1 cellular context compared by ENCODE assay signal in the genomic region with DNA sequence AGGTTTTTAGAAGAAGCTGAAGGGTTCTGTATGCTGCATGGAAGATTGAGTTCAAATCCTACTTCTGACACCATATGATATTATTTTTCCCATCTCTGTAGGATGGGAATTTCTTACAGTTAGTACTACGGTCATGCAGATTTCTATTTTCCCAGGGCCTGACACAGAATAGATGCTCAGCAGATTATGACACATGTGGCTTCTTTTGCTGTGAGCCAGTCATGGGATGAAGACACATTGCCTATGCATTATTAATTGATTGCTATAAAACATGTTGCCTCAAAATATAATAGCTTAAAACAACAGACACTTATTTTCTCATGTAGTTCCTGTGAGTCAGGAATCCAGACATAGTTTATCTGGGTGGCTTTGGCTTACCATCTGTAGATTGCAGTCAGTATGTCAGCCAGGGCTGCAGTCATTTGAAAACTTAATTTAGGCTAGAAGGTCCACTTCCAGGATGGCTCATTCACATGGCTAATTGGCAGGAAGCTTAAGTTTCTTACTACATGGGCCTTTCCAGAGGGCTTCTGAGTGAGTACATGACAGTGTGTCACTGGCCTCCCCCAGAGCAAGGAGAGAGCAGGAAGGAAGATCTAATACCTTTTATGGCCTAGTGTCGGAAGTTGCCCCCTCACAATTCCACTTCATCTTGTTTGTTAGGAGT.
TF ChIP-seq lines count a peak whose summit lies in the region.

No MANE protein-coding gene starts in this region.

TF ChIP-seq in K562, 482 proteins besides CTCF, POLR2A, EP300 and RAD21 (continued from another document and continues in another):
- TF ChIP-seq, protein P1, sequence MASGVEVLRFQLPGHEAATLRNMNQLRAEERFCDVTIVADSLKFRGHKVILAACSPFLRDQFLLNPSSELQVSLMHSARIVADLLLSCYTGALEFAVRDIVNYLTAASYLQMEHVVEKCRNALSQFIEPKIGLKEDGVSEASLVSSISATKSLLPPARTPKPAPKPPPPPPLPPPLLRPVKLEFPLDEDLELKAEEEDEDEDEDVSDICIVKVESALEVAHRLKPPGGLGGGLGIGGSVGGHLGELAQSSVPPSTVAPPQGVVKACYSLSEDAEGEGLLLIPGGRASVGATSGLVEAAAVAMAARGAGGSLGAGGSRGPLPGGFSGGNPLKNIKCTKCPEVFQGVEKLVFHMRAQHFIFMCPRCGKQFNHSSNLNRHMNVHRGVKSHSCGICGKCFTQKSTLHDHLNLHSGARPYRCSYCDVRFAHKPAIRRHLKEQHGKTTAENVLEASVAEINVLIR (CRISPR knock-in tag; IDR thresholded peaks at IDR 0.05) = no peak
- peak; percentile 90 for TF ChIP-seq JUND (IDR thresholded peaks at IDR 0.05; ENCODE audit: borderline replicate concordance, low read depth, low read length)
- TF ChIP-seq JUND (tag; IDR thresholded peaks at IDR 0.05; ENCODE audit: borderline replicate concordance, low read depth, low read length) = peak; percentile 68; the same call in 2 of the 3 replicates
- TF ChIP-seq, protein P2, sequence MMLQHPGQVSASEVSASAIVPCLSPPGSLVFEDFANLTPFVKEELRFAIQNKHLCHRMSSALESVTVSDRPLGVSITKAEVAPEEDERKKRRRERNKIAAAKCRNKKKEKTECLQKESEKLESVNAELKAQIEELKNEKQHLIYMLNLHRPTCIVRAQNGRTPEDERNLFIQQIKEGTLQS (IDR thresholded peaks at IDR 0.05) = peak; percentile 60
- TF ChIP-seq, protein P2 (CRISPR knock-in tag; conservative IDR thresholded peaks at IDR 0.05) = no peak
- TF ChIP-seq, protein P3, sequence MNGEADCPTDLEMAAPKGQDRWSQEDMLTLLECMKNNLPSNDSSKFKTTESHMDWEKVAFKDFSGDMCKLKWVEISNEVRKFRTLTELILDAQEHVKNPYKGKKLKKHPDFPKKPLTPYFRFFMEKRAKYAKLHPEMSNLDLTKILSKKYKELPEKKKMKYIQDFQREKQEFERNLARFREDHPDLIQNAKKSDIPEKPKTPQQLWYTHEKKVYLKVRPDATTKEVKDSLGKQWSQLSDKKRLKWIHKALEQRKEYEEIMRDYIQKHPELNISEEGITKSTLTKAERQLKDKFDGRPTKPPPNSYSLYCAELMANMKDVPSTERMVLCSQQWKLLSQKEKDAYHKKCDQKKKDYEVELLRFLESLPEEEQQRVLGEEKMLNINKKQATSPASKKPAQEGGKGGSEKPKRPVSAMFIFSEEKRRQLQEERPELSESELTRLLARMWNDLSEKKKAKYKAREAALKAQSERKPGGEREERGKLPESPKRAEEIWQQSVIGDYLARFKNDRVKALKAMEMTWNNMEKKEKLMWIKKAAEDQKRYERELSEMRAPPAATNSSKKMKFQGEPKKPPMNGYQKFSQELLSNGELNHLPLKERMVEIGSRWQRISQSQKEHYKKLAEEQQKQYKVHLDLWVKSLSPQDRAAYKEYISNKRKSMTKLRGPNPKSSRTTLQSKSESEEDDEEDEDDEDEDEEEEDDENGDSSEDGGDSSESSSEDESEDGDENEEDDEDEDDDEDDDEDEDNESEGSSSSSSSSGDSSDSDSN (IDR thresholded peaks at IDR 0.05; ENCODE audit: borderline replicate concordance in 1 of 2, low read depth in 2 of 2, low read length in 2 of 2) = 0 out of 4 replicates have a peak, but pooled peaks of 1 of the 2 experiments have one; percentile 53
- TF ChIP-seq MAZ (CRISPR knock-in tag; conservative IDR thresholded peaks at IDR 0.05 in 1 of 2, IDR thresholded peaks at IDR 0.05 in 1 of 2) = 0 out of 4 replicates have a peak, but pooled peaks of 1 of the 2 experiments have one; percentile 26
- TF ChIP-seq, protein P4, sequence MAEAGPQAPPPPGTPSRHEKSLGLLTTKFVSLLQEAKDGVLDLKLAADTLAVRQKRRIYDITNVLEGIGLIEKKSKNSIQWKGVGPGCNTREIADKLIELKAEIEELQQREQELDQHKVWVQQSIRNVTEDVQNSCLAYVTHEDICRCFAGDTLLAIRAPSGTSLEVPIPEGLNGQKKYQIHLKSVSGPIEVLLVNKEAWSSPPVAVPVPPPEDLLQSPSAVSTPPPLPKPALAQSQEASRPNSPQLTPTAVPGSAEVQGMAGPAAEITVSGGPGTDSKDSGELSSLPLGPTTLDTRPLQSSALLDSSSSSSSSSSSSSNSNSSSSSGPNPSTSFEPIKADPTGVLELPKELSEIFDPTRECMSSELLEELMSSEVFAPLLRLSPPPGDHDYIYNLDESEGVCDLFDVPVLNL (CRISPR knock-in tag; IDR thresholded peaks at IDR 0.05; ENCODE audit: low read depth) = no peak
- peak in 1 of 2 experiments; percentile 22; a peak in 1 of 4 replicates for TF ChIP-seq HDAC1 (IDR thresholded peaks at IDR 0.05)
- TF ChIP-seq, protein P5, sequence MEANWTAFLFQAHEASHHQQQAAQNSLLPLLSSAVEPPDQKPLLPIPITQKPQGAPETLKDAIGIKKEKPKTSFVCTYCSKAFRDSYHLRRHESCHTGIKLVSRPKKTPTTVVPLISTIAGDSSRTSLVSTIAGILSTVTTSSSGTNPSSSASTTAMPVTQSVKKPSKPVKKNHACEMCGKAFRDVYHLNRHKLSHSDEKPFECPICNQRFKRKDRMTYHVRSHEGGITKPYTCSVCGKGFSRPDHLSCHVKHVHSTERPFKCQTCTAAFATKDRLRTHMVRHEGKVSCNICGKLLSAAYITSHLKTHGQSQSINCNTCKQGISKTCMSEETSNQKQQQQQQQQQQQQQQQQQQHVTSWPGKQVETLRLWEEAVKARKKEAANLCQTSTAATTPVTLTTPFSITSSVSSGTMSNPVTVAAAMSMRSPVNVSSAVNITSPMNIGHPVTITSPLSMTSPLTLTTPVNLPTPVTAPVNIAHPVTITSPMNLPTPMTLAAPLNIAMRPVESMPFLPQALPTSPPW (CRISPR knock-in tag; IDR thresholded peaks at IDR 0.05) = peak; percentile 63; the same call in 1 of the 2 replicates
- TF ChIP-seq, protein P6, sequence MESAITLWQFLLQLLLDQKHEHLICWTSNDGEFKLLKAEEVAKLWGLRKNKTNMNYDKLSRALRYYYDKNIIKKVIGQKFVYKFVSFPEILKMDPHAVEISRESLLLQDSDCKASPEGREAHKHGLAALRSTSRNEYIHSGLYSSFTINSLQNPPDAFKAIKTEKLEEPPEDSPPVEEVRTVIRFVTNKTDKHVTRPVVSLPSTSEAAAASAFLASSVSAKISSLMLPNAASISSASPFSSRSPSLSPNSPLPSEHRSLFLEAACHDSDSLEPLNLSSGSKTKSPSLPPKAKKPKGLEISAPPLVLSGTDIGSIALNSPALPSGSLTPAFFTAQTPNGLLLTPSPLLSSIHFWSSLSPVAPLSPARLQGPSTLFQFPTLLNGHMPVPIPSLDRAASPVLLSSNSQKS (CRISPR knock-in tag; IDR thresholded peaks at IDR 0.05) = no peak
- no peak for TF ChIP-seq SAP30 (IDR thresholded peaks at IDR 0.05; ENCODE audit: borderline replicate concordance, insufficient read depth, low read depth, low read length, poor library complexity, severe bottlenecking)
- TF ChIP-seq FOXK2 (conservative IDR thresholded peaks at IDR 0.05 in 1 of 2, IDR thresholded peaks at IDR 0.05 in 1 of 2; ENCODE audit: low read depth in 2 of 2) = no peak
- no peak for TF ChIP-seq CHD2 (IDR thresholded peaks at IDR 0.05; ENCODE audit: low read depth, low read length)
- TF ChIP-seq, protein P7, sequence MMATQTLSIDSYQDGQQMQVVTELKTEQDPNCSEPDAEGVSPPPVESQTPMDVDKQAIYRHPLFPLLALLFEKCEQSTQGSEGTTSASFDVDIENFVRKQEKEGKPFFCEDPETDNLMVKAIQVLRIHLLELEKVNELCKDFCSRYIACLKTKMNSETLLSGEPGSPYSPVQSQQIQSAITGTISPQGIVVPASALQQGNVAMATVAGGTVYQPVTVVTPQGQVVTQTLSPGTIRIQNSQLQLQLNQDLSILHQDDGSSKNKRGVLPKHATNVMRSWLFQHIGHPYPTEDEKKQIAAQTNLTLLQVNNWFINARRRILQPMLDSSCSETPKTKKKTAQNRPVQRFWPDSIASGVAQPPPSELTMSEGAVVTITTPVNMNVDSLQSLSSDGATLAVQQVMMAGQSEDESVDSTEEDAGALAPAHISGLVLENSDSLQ (IDR thresholded peaks at IDR 0.05) = peak; percentile 41; the same call in 1 of the 2 replicates
- TF ChIP-seq ARID1B (IDR thresholded peaks at IDR 0.05) = peak; percentile 61; the same call in 1 of the 2 replicates
- no peak for TF ChIP-seq ZBTB7A (IDR thresholded peaks at IDR 0.05; ENCODE audit: borderline replicate concordance, control insufficient read depth, low read depth, low read length)
- no peak for TF ChIP-seq ILF3 (IDR thresholded peaks at IDR 0.05; ENCODE audit: borderline replicate concordance)
- TF ChIP-seq RNF2 (IDR thresholded peaks at IDR 0.05) = 0 out of 2 replicates have a peak, but pooled peaks have one; percentile 11
- TF ChIP-seq TAF9B (IDR thresholded peaks at IDR 0.05; ENCODE audit: partially characterized antibody) = peak; percentile 29
- TF ChIP-seq, protein P8, sequence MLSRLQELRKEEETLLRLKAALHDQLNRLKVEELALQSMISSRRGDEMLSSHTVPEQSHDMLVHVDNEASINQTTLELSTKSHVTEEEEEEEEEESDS (CRISPR knock-in tag; IDR thresholded peaks at IDR 0.05) = no peak
- no peak for TF ChIP-seq ZNF224 (CRISPR knock-in tag; IDR thresholded peaks at IDR 0.05)
- TF ChIP-seq, protein P9, sequence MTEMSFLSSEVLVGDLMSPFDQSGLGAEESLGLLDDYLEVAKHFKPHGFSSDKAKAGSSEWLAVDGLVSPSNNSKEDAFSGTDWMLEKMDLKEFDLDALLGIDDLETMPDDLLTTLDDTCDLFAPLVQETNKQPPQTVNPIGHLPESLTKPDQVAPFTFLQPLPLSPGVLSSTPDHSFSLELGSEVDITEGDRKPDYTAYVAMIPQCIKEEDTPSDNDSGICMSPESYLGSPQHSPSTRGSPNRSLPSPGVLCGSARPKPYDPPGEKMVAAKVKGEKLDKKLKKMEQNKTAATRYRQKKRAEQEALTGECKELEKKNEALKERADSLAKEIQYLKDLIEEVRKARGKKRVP (CRISPR knock-in tag; IDR thresholded peaks at IDR 0.05) = no peak
- TF ChIP-seq, protein P10, sequence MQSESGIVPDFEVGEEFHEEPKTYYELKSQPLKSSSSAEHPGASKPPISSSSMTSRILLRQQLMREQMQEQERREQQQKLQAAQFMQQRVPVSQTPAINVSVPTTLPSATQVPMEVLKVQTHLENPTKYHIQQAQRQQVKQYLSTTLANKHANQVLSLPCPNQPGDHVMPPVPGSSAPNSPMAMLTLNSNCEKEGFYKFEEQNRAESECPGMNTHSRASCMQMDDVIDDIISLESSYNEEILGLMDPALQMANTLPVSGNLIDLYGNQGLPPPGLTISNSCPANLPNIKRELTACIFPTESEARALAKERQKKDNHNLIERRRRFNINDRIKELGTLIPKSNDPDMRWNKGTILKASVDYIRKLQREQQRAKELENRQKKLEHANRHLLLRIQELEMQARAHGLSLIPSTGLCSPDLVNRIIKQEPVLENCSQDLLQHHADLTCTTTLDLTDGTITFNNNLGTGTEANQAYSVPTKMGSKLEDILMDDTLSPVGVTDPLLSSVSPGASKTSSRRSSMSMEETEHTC (IDR thresholded peaks at IDR 0.05) = no peak
- no peak for TF ChIP-seq ZNF133 (CRISPR knock-in tag; IDR thresholded peaks at IDR 0.05)
- no peak for TF ChIP-seq SPI1 (IDR thresholded peaks at IDR 0.05; ENCODE audit: borderline replicate concordance, low read depth, low read length)
- TF ChIP-seq SUPT5H (IDR thresholded peaks at IDR 0.05) = no peak
- TF ChIP-seq, protein P11, sequence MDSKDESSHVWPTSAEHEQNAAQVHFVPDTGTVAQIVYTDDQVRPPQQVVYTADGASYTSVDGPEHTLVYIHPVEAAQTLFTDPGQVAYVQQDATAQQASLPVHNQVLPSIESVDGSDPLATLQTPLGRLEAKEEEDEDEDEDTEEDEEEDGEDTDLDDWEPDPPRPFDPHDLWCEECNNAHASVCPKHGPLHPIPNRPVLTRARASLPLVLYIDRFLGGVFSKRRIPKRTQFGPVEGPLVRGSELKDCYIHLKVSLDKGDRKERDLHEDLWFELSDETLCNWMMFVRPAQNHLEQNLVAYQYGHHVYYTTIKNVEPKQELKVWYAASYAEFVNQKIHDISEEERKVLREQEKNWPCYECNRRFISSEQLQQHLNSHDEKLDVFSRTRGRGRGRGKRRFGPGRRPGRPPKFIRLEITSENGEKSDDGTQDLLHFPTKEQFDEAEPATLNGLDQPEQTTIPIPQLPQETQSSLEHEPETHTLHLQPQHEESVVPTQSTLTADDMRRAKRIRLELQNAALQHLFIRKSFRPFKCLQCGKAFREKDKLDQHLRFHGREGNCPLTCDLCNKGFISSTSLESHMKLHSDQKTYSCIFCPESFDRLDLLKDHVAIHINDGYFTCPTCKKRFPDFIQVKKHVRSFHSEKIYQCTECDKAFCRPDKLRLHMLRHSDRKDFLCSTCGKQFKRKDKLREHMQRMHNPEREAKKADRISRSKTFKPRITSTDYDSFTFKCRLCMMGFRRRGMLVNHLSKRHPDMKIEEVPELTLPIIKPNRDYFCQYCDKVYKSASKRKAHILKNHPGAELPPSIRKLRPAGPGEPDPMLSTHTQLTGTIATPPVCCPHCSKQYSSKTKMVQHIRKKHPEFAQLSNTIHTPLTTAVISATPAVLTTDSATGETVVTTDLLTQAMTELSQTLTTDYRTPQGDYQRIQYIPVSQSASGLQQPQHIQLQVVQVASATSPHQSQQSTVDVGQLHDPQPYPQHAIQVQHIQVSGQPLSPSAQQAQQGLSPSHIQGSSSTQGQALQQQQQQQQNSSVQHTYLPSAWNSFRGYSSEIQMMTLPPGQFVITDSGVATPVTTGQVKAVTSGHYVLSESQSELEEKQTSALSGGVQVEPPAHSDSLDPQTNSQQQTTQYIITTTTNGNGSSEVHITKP (IDR thresholded peaks at IDR 0.05; ENCODE audit: partially characterized antibody) = peak; percentile 19
- no peak for TF ChIP-seq ZNF384 (IDR thresholded peaks at IDR 0.05; ENCODE audit: low read depth, low read length)
- no peak for TF ChIP-seq NCOA1 (IDR thresholded peaks at IDR 0.05; ENCODE audit: low read depth)
- peak; percentile 30; the same call in 1 of the 2 replicates for TF ChIP-seq CBFA2T3 (IDR thresholded peaks at IDR 0.05)
- TF ChIP-seq OTX1 (CRISPR knock-in tag; IDR thresholded peaks at IDR 0.05) = no peak
- TF ChIP-seq RFX7 (CRISPR knock-in tag; IDR thresholded peaks at IDR 0.05) = no peak
- no peak for TF ChIP-seq MBD2 (IDR thresholded peaks at IDR 0.05; ENCODE audit: borderline replicate concordance, low read depth)
